ENCODE assay signal across 8 cellular contexts in the genomic region with DNA sequence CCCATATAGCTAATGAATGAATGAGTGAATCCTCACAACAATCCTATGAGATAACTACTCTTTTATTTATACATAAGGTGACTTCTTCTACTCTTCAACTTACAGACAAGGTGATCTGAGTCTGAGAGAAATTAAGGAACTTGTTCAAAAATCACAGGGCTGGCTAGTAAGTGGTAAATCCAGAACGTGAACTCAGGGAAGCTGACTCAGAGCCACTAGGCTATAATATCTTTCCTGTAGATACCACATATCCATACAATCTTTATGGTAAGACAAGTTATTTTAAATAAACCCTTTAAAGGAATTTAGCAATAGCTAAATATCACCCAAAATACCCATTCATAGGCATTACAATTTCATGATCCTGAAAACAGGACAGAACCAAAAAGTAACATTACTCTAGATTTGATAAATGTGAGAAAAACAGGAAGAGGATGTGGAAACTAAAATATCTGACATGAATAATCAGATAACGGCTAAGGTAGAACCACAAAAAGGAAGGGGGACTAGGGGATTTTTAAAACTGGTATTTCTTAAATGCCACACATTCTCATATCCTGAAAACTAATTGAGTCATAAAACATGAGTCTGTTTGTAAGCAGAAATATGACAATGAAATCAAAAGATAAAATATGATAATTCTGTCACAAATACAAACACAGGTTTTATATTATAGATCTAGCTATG.
A peak's percentile ranks its signal among the peaks of the same experiment; 100 is the strongest.
DNase-seq lines count a peak whose midpoint lies in the region; ATAC-seq and TF ChIP-seq lines count a peak whose summit lies in the region.
"Not testable (repeated sequence)": the region's sequence is repeated elsewhere in the genome, so short reads cannot be mapped to it uniquely, and the experiment has no call there.

No MANE protein-coding gene starts in this region.

- H3K9me3 Mint-ChIP-seq in activated CD8-positive, alpha-beta T cell treated with anti-CD3 and anti-CD28 coated beads, Interleukin-2, amount 10 ng/mL, durations not matched to agents 7 days and 5 days (ENCODE audit: insufficient read depth), result not testable (repeated sequence)

- POLR2A ChIA-PET in activated CD8-positive, alpha-beta T cell treated with anti-CD3 and anti-CD28 coated beads, Interleukin-2, amount 10 ng/mL, durations not matched to agents 7 days and 5 days (lab: Charles Lee), result not testable (repeated sequence)

- not testable (repeated sequence) for H3K9me3 ChIP-seq in psoas muscle

- intact Hi-C loops in psoas muscle (cut with DNase I), result not testable (repeated sequence)

- peaks cover 24% of the 10 kb centered on the region for H3K4me1 Mint-ChIP-seq in activated CD8-positive, alpha-beta T cell treated with anti-CD3 and anti-CD28 coated beads, Interleukin-2, amount 10 ng/mL, durations not matched to agents 7 days and 5 days (ENCODE audit: low read depth)

- not testable (repeated sequence) for H3K36me3 Mint-ChIP-seq in activated CD8-positive, alpha-beta T cell treated with anti-CD3 and anti-CD28 coated beads, Interleukin-2, amount 10 ng/mL, durations not matched to agents 7 days and 5 days (ENCODE audit: low read depth)

- H3K4me1 ChIP-seq in psoas muscle, result not testable (repeated sequence)

- H3K27me3 ChIP-seq in psoas muscle (ENCODE audit: insufficient read depth in 3 of 3, low read length in 2 of 3), result not testable (repeated sequence)

- DNase-seq in EH (ENCODE audit: low read depth) (peak; percentile 25), NOMO-1 (lab: John Stamatoyannopoulos, UW; ENCODE audit: unreplicated experiment in 2 of 2) (peak; percentile 18 to 46), dermis blood vessel endothelial cell (peak; percentile 19)
- not testable (repeated sequence) for DNase-seq in activated CD8-positive, alpha-beta T cell treated with anti-CD3 and anti-CD28 coated beads, Interleukin-2, amount 10 ng/mL, durations not matched to agents 7 days and 5 days; psoas muscle

- not testable (repeated sequence) for H3K27me3 Mint-ChIP-seq in activated CD8-positive, alpha-beta T cell treated with anti-CD3 and anti-CD28 coated beads, Interleukin-2, amount 10 ng/mL, durations not matched to agents 7 days and 5 days (ENCODE audit: low read depth)

- H3K4me3 ChIP-seq in psoas muscle, result not testable (repeated sequence)

- peaks cover 0 to 32% of the 10 kb centered on the region in 2 donors for H3K36me3 ChIP-seq in psoas muscle (ENCODE audit: insufficient read depth in 1 of 2, low read depth in 1 of 2)

- H3K27ac Mint-ChIP-seq in activated CD8-positive, alpha-beta T cell treated with anti-CD3 and anti-CD28 coated beads, Interleukin-2, amount 10 ng/mL, durations not matched to agents 7 days and 5 days, result peak overlapping the region; percentile 97

- CTCF ChIA-PET in activated CD8-positive, alpha-beta T cell treated with anti-CD3 and anti-CD28 coated beads, Interleukin-2, amount 10 ng/mL, durations not matched to agents 7 days and 5 days (lab: Charles Lee), result not testable (repeated sequence)

- H3K4me3 Mint-ChIP-seq in activated CD8-positive, alpha-beta T cell treated with anti-CD3 and anti-CD28 coated beads, Interleukin-2, amount 10 ng/mL, durations not matched to agents 7 days and 5 days, result peak overlapping the region; percentile 73

- H3K27ac ChIP-seq in psoas muscle, result peak overlapping the region; percentile 30

- 36 to 52% (median 40%) methylated on average over 2 of the region's 2 CpGs for WGBS in psoas muscle, 3 donors

- not testable (repeated sequence) for TF ChIP-seq CTCF in psoas muscle (IDR thresholded peaks at IDR 0.05)

- ATAC-seq in GM19351 (IDR thresholded peaks at IDR 0.05; ENCODE audit: unreplicated experiment), result peak; percentile 79
- peak; percentile 79 for ATAC-seq in HG02678 (IDR thresholded peaks at IDR 0.05; ENCODE audit: unreplicated experiment)
- ATAC-seq in HG03442 (IDR thresholded peaks at IDR 0.05; ENCODE audit: unreplicated experiment), result peak; percentile 78
- ATAC-seq in activated CD8-positive, alpha-beta T cell treated with anti-CD3 and anti-CD28 coated beads, Interleukin-2, amount 10 ng/mL, durations not matched to agents 7 days and 5 days, result peak; percentile 78
- not testable (repeated sequence) for ATAC-seq in psoas muscle
